In genomic region chr20:13322621-13323020, GRCh38 we compare ENCODE assay signal across 1 cellular context.
A peak's percentile ranks its signal among the peaks of the same experiment; 100 is the strongest.
TF ChIP-seq lines count a peak whose summit lies in the region.

No MANE protein-coding gene starts in this region.

TF ChIP-seq in GM12878, 131 proteins besides CTCF, POLR2A, EP300 and RAD21 (continued from another document):
- TF ChIP-seq TCF7 (IDR thresholded peaks at IDR 0.05; ENCODE audit: borderline replicate concordance) (peak; percentile 86), IKZF2 (IDR thresholded peaks at IDR 0.05) (peak; percentile 72 to 78; a peak in 3 of 4 replicates), IKZF1 (conservative IDR thresholded peaks at IDR 0.05) (peak; percentile 85), GATAD2B (conservative IDR thresholded peaks at IDR 0.05; ENCODE audit: low read depth) (no peak), RUNX3 (IDR thresholded peaks at IDR 0.05; ENCODE audit: low read length) (peak; percentile 54; the same call in 1 of the 2 replicates), MLLT1 (IDR thresholded peaks at IDR 0.05) (no peak), RELA (IDR thresholded peaks at IDR 0.05; ENCODE audit: borderline replicate concordance, partially characterized antibody) (peak; percentile 50), CHD4 (IDR thresholded peaks at IDR 0.05) (no peak), EED (IDR thresholded peaks at IDR 0.05; ENCODE audit: low read depth) (peak; percentile 59; the same call in 1 of the 2 replicates), JUNB (IDR thresholded peaks at IDR 0.05) (peak; percentile 40; the same call in 1 of the 2 replicates), RELB (IDR thresholded peaks at IDR 0.05; ENCODE audit: low read depth) (peak; percentile 72), NFXL1 (IDR thresholded peaks at IDR 0.05; ENCODE audit: borderline replicate concordance) (no peak), POLR2AphosphoS2 (IDR thresholded peaks at IDR 0.05; ENCODE audit: low read depth, low read length) (no peak), FOXM1 (IDR thresholded peaks at IDR 0.05; ENCODE audit: low read depth, low read length) (no peak), NFIC (IDR thresholded peaks at IDR 0.05; ENCODE audit: low read depth, low read length) (peak; percentile 48; the same call in 1 of the 2 replicates)
